In genomic region chr5:139726248-139726647, GRCh38 we compare ENCODE assay signal across 22 cellular contexts.
A peak's percentile ranks its signal among the peaks of the same experiment; 100 is the strongest.
DNase-seq lines count a peak whose midpoint lies in the region; ATAC-seq and TF ChIP-seq lines count a peak whose summit lies in the region.
"Had no signal": no experiment of that assay in that cellular context is flagged by ENCODE, and none has a peak within 500 bp of the region (broad histone marks: within the 10 kb centered on the region; RNA-seq: fewer than 3 reads in every experiment).

No MANE protein-coding gene starts in this region.

- peak overlapping the region in 6 of 11 experiments; percentile 21 to 60 (median 57); a peak in 10 of 22 replicates for H3K4me2 ChIP-seq in BLaER1 treated with 17β-estradiol and CSF1 and Interleukin-3, amounts not matched to agents 10 nM and 100 nM
- no peak overlapping the region for H3K4me2 ChIP-seq in hepatocyte

- H3K36me3 Mint-ChIP-seq in type B pancreatic cell: no peaks in the 10 kb centered on the region
- H3K36me3 Mint-ChIP-seq: CD4-positive, CD25-positive, alpha-beta regulatory T cell had no signal

- H3K9ac ChIP-seq in BLaER1 treated with 17β-estradiol and CSF1 and Interleukin-3, amounts not matched to agents 10 nM and 100 nM: 0 out of 22 replicates have a peak overlapping the region, but pooled peaks of 1 of the 11 experiments have one; percentile 56

- peaks cover 0 to 51% (median 31%) of the 10 kb centered on the region in 10 experiments; a peak in 14 of 20 replicates for H3K4me1 ChIP-seq in BLaER1 treated with 17β-estradiol and CSF1 and Interleukin-3, amounts not matched to agents 10 nM and 100 nM
- H3K4me1 ChIP-seq in hepatocyte (ENCODE audit: insufficient read depth): peaks cover 12% of the 10 kb centered on the region

- H3K27ac ChIP-seq in BLaER1 treated with 17β-estradiol and CSF1 and Interleukin-3, amounts not matched to agents 10 nM and 100 nM: peak overlapping the region in 2 of 11 experiments; percentile 17 to 71; a peak in 2 of 22 replicates
- H3K27ac ChIP-seq in hepatocyte: no peak overlapping the region
- H3K27ac ChIP-seq: RWPE1 had no signal

- no peak for ATAC-seq in HG03108 (IDR thresholded peaks at IDR 0.05; ENCODE audit: unreplicated experiment)
- ATAC-seq in GM21717 (IDR thresholded peaks at IDR 0.05; ENCODE audit: unreplicated experiment): no peak
- ATAC-seq: HCT116, T-helper 17 cell had no signal

- H3K27me3 Mint-ChIP-seq in type B pancreatic cell: no peaks in the 10 kb centered on the region

- H3K36me3 ChIP-seq in BLaER1 treated with 17β-estradiol and CSF1 and Interleukin-3, amounts not matched to agents 10 nM and 100 nM: peaks cover 0 to 7% (median 0%) of the 10 kb centered on the region in 11 experiments; a peak in 1 of 22 replicates
- no peaks in the 10 kb centered on the region for H3K36me3 ChIP-seq in hepatocyte (replicated peaks; ENCODE audit: insufficient read depth, low read depth)
- H3K36me3 ChIP-seq: SJSA1 had no signal

- H3K4me3 ChIP-seq in BLaER1 treated with 17β-estradiol and CSF1 and Interleukin-3, amounts not matched to agents 10 nM and 100 nM: no peak overlapping the region
- no peak overlapping the region for H3K4me3 ChIP-seq in hepatocyte
- H3K4me3 ChIP-seq: SJSA1 had no signal

- 94% methylated on average over 3 of the region's 3 CpGs for WGBS in hepatocyte (ENCODE audit: low lambda C conversion rate, missing lambda C conversion rate)

- no peak overlapping the region for H3K27ac Mint-ChIP-seq in type B pancreatic cell
- H3K27ac Mint-ChIP-seq: CD4-positive, CD25-positive, alpha-beta regulatory T cell; T-helper 17 cell had no signal

- H3K79me2 ChIP-seq in hepatocyte: no peaks in the 10 kb centered on the region

- no peaks in the 10 kb centered on the region for H3K9me2 ChIP-seq in hepatocyte (replicated peaks; ENCODE audit: insufficient read depth)

- no peak overlapping the region for H3K4me3 Mint-ChIP-seq in type B pancreatic cell
- H3K4me3 Mint-ChIP-seq: CD4-positive, CD25-positive, alpha-beta regulatory T cell; T-helper 17 cell had no signal

- H3K27me3 ChIP-seq in BLaER1 treated with 17β-estradiol and CSF1 and Interleukin-3, amounts not matched to agents 10 nM and 100 nM: no peaks in the 10 kb centered on the region
- H3K27me3 ChIP-seq in hepatocyte: no peaks in the 10 kb centered on the region
- H3K27me3 ChIP-seq: SJSA1 had no signal

- no peak overlapping the region for H2AFZ ChIP-seq in hepatocyte

- no peaks in the 10 kb centered on the region for H4K20me1 ChIP-seq in BLaER1 treated with 17β-estradiol and CSF1 and Interleukin-3, amounts not matched to agents 10 nM and 100 nM
- no peaks in the 10 kb centered on the region for H4K20me1 ChIP-seq in hepatocyte (ENCODE audit: insufficient read depth, poor library complexity, severe bottlenecking)

- H3K9me3 Mint-ChIP-seq in type B pancreatic cell: no peaks in the 10 kb centered on the region

- H3K9me3 ChIP-seq in BLaER1 treated with 17β-estradiol and CSF1 and Interleukin-3, amounts not matched to agents 10 nM and 100 nM (replicated peaks in 1 of 11): peaks cover 0 to 5% (median 0%) of the 10 kb centered on the region in 11 experiments; a peak in 3 of 22 replicates
- H3K9me3 ChIP-seq in hepatocyte (ENCODE audit: low read depth): no peaks in the 10 kb centered on the region
- H3K9me3 ChIP-seq: SJSA1 had no signal

- no peak for TF ChIP-seq CTCF in hepatocyte (IDR thresholded peaks at IDR 0.05; ENCODE audit: poor library complexity)
- no peak for TF ChIP-seq CTCF in type B pancreatic cell (conservative IDR thresholded peaks at IDR 0.05)

- H3K4me1 Mint-ChIP-seq in type B pancreatic cell (ENCODE audit: unreplicated experiment): peaks cover 10% of the 10 kb centered on the region
- H3K4me1 Mint-ChIP-seq: CD4-positive, CD25-positive, alpha-beta regulatory T cell; T-helper 17 cell had no signal

- DNase-seq in M059J (ENCODE audit: low read depth): peak; percentile 79
- DNase-seq in hepatocyte (ENCODE audit: low spot score): peak; percentile 6
- DNase-seq in renal cortical epithelial cell (ENCODE audit: low read depth): peak; percentile 60
- DNase-seq in type B pancreatic cell (ENCODE audit: extremely low spot score, unreplicated experiment): no peak
- DNase-seq in activated T-cell treated with anti-CD3 and anti-CD28 coated beads for 4 hours: no peak
- DNase-seq: AML-193; CD4-positive, CD25-positive, alpha-beta regulatory T cell; COR-L47; GF-D8; GOT3; NCI-H1417 treated with DMSO at 0.1 percent for 48 hours; NCI-H187 treated with DMSO at 0.1 percent for 48 hours; NCI-H510A treated with DMSO at 0.1 percent for 48 hours; NCI-H774; OCI-M1; T-helper 17 cell had no signal

Comparison
In these comparisons a context has a peak if more than half of its experiments do, and no peak if none do; other contexts are left out.
1. DNase-seq: peak in M059J (single experiment), hepatocyte (single experiment) and renal cortical epithelial cell (single experiment); none in type B pancreatic cell (single experiment) and activated T-cell treated with anti-CD3 and anti-CD28 coated beads for 4 hours (single experiment).